1 cellular context compared by ENCODE assay signal in the genomic region with DNA sequence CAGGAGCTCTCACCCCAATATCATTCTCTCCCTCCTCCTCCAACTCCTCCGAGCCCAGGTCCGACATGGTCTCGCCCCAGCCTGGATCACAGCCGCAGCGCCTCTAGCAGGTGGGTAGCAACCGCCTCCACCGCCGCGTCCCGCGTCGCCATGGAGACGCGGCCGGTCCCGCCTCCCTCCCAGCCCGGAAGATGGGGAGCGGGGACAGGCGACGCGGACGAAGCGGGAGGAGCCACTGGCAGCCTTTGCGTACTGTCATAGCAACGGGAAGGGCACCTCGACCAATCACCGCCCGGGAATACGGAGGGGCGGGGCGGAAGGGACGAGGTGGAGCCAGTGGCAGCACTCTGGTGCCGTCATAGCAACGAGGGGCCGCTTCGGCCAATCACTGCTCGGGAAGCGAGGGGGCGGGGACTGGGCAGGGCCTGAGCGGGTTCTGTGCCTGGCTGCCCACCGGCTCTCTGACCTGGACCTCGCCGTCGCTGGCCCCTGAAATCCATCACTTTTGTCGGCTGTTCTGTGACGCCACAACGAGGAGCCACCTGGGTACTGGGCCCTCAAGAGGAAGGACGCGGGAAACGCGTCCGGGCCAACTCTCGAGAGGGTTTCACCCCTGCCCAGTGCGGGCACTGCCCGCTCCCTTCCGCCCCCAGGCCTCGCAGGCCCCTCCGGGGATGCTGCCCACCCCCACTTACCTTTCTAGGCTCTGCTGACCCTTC.
TF ChIP-seq lines count a peak whose summit lies in the region.

A gene (minus strand): TSS at position 105 of the 719 bp plus-strand sequence. CDS start 38 bp downstream, at position 67.

TF ChIP-seq in HEK293, 187 proteins besides CTCF, POLR2A, EP300 and RAD21 (continued from another document):
- TF ChIP-seq, protein P1, sequence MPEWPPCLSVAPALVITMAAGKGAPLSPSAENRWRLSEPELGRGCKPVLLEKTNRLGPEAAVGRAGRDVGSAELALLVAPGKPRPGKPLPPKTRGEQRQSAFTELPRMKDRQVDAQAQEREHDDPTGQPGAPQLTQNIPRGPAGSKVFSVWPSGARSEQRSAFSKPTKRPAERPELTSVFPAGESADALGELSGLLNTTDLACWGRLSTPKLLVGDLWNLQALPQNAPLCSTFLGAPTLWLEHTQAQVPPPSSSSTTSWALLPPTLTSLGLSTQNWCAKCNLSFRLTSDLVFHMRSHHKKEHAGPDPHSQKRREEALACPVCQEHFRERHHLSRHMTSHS (tag by site-specific recombination; IDR thresholded peaks at IDR 0.05) = no peak
- no peak for TF ChIP-seq ZSCAN23 (tag by site-specific recombination; IDR thresholded peaks at IDR 0.05)
- peak; percentile 88 for TF ChIP-seq ZBTB21 (tag by site-specific recombination; IDR thresholded peaks at IDR 0.05)
- no peak for TF ChIP-seq ZNF558 (tag by site-specific recombination; IDR thresholded peaks at IDR 0.05)
- TF ChIP-seq, protein P2, sequence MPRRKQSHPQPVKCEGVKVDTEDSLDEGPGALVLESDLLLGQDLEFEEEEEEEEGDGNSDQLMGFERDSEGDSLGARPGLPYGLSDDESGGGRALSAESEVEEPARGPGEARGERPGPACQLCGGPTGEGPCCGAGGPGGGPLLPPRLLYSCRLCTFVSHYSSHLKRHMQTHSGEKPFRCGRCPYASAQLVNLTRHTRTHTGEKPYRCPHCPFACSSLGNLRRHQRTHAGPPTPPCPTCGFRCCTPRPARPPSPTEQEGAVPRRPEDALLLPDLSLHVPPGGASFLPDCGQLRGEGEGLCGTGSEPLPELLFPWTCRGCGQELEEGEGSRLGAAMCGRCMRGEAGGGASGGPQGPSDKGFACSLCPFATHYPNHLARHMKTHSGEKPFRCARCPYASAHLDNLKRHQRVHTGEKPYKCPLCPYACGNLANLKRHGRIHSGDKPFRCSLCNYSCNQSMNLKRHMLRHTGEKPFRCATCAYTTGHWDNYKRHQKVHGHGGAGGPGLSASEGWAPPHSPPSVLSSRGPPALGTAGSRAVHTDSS (tag by site-specific recombination; IDR thresholded peaks at IDR 0.05) = no peak
- TF ChIP-seq ZNF843 (tag by site-specific recombination; IDR thresholded peaks at IDR 0.05) = no peak
TF ChIP-seq in HEK293: peak in this region for 29.
